ENCODE assay signal across 13 cellular contexts in genomic region chr5:58887721-58888409, GRCh38.
DNase-seq lines count a peak whose midpoint lies in the region; ATAC-seq and TF ChIP-seq lines count a peak whose summit lies in the region.
"Had no signal": no experiment of that assay in that cellular context is flagged by ENCODE, and none has a peak within 500 bp of the region (broad histone marks: within the 10 kb centered on the region; RNA-seq: fewer than 3 reads in every experiment).

No MANE protein-coding gene starts in this region.

- H3K36me3 Mint-ChIP-seq in activated naive CD8-positive, alpha-beta T cell treated with anti-CD3 and anti-CD28 coated beads, Interleukin-2, amount 10 ng/mL, durations not matched to agents 7 days and 5 days: no peaks in the 10 kb centered on the region
- no peaks in the 10 kb centered on the region for H3K36me3 Mint-ChIP-seq in activated naive CD8-positive, alpha-beta T cell treated with anti-CD3 and anti-CD28 coated beads for 36 hours
- H3K36me3 Mint-ChIP-seq: stimulated activated naive B cell treated with anti-CD40 and anti-IgM and Interleukin-4, amounts not matched to agents 10 μg/mL and 1 μg/mL and 100 μg/mL, for 72 hours had no signal

- WGBS in adrenal gland, 4 donors: 62 to 64% (median 63%) methylated on average over 7 of the region's 7 CpGs
- WGBS in liver: 68% methylated on average over 7 of the region's 7 CpGs

- H3K9me3 Mint-ChIP-seq in activated naive CD8-positive, alpha-beta T cell treated with anti-CD3 and anti-CD28 coated beads, Interleukin-2, amount 10 ng/mL, durations not matched to agents 7 days and 5 days: no peaks in the 10 kb centered on the region
- no peaks in the 10 kb centered on the region for H3K9me3 Mint-ChIP-seq in activated naive CD8-positive, alpha-beta T cell treated with anti-CD3 and anti-CD28 coated beads for 36 hours
- H3K9me3 Mint-ChIP-seq: stimulated activated naive B cell treated with anti-CD40 and anti-IgM and Interleukin-4, amounts not matched to agents 10 μg/mL and 1 μg/mL and 100 μg/mL, for 72 hours had no signal

- TF ChIP-seq RAD21 in liver (IDR thresholded peaks at IDR 0.05): no peak

- intact Hi-C loops in adrenal gland (cut with DNase I): loop anchor here (5.0 to 10.0 kb wide), 2 partner anchors 119 to 277 kb away; no protein-coding TSS in a partner anchor
- intact Hi-C loops in upper lobe of right lung (cut with DNase I): loop anchor here (10.0 kb wide), 1 partner anchor 287 kb away; no protein-coding TSS in a partner anchor

- peaks cover 21% of the 10 kb centered on the region for H3K4me1 Mint-ChIP-seq in activated naive CD8-positive, alpha-beta T cell treated with anti-CD3 and anti-CD28 coated beads, Interleukin-2, amount 10 ng/mL, durations not matched to agents 7 days and 5 days
- H3K4me1 Mint-ChIP-seq in activated naive CD8-positive, alpha-beta T cell treated with anti-CD3 and anti-CD28 coated beads for 36 hours: peaks cover 17% of the 10 kb centered on the region

- TF ChIP-seq CTCF in adrenal gland (IDR thresholded peaks at IDR 0.05) (no peak), liver (IDR thresholded peaks at IDR 0.05; ENCODE audit: low read depth, low read length, missing input control) (no peak), upper lobe of right lung (IDR thresholded peaks at IDR 0.05) (no peak)

- peak overlapping the region; percentile 35 for H3K27ac Mint-ChIP-seq in activated naive CD8-positive, alpha-beta T cell treated with anti-CD3 and anti-CD28 coated beads, Interleukin-2, amount 10 ng/mL, durations not matched to agents 7 days and 5 days
- no peak overlapping the region for H3K27ac Mint-ChIP-seq in activated naive CD8-positive, alpha-beta T cell treated with anti-CD3 and anti-CD28 coated beads for 36 hours
- H3K27ac Mint-ChIP-seq: stimulated activated naive B cell treated with anti-CD40 and anti-IgM and Interleukin-4, amounts not matched to agents 10 μg/mL and 1 μg/mL and 100 μg/mL, for 72 hours had no signal

- no peaks in the 10 kb centered on the region for H3K36me3 ChIP-seq in adrenal gland (replicated peaks in 1 of 2)
- H3K36me3 ChIP-seq in liver (ENCODE audit: control insufficient read depth in 4 of 4, insufficient read depth in 3 of 4, low read depth in 1 of 4, low read length in 3 of 4): no peaks in the 10 kb centered on the region
- H3K36me3 ChIP-seq in upper lobe of right lung: no peaks in the 10 kb centered on the region
- H3K36me3 ChIP-seq: cardiac muscle cell had no signal

- peak overlapping the region; percentile 1 for H3K4me3 Mint-ChIP-seq in activated naive CD8-positive, alpha-beta T cell treated with anti-CD3 and anti-CD28 coated beads, Interleukin-2, amount 10 ng/mL, durations not matched to agents 7 days and 5 days
- H3K4me3 Mint-ChIP-seq in activated naive CD8-positive, alpha-beta T cell treated with anti-CD3 and anti-CD28 coated beads for 36 hours: no peak overlapping the region
- H3K4me3 Mint-ChIP-seq: stimulated activated naive B cell treated with anti-CD40 and anti-IgM and Interleukin-4, amounts not matched to agents 10 μg/mL and 1 μg/mL and 100 μg/mL, for 72 hours had no signal

- peak overlapping the region in 2 of 5 donors; percentile 46 to 86 for H3K27ac ChIP-seq in adrenal gland
- no peak overlapping the region for H3K27ac ChIP-seq in liver (ENCODE audit: low read depth in 1 of 2, low read length in 2 of 2)
- H3K27ac ChIP-seq in upper lobe of right lung: peak overlapping the region; percentile 82
- H3K27ac ChIP-seq: cardiac muscle cell had no signal

- ATAC-seq in activated naive CD8-positive, alpha-beta T cell treated with anti-CD3 and anti-CD28 coated beads, Interleukin-2, amount 10 ng/mL, durations not matched to agents 7 days and 5 days (ENCODE audit: low read depth): peak; percentile 47
- ATAC-seq in upper lobe of right lung (peak; percentile 53), GM21515 (IDR thresholded peaks at IDR 0.05; ENCODE audit: unreplicated experiment) (no peak), HG03039 (IDR thresholded peaks at IDR 0.05; ENCODE audit: unreplicated experiment) (no peak)

- H3K9me3 ChIP-seq in adrenal gland (replicated peaks in 1 of 3) (no peaks in the 10 kb centered on the region), liver (ENCODE audit: control insufficient read depth in 4 of 4, low read length in 3 of 4) (no peaks in the 10 kb centered on the region), upper lobe of right lung (no peaks in the 10 kb centered on the region)

- H3K4me3 ChIP-seq in adrenal gland: no peak overlapping the region
- no peak overlapping the region for H3K4me3 ChIP-seq in liver (ENCODE audit: low read depth in 1 of 3, low read length in 3 of 3)
- no peak overlapping the region for H3K4me3 ChIP-seq in upper lobe of right lung
- H3K4me3 ChIP-seq: cardiac muscle cell had no signal

- TF ChIP-seq POLR2A in adrenal gland (IDR thresholded peaks at IDR 0.05): no peak

- DNase-seq in activated naive CD8-positive, alpha-beta T cell treated with anti-CD3 and anti-CD28 coated beads, Interleukin-2, amount 10 ng/mL, durations not matched to agents 7 days and 5 days: no peak
- no peak for DNase-seq in activated naive CD8-positive, alpha-beta T cell treated with anti-CD3 and anti-CD28 coated beads for 36 hours
- DNase-seq in adrenal gland (peak in 6 of 7 donors; percentile 42 to 82 (median 57)), upper lobe of right lung (no peak), NCI-H187 (lab: John Stamatoyannopoulos, UW) (no peak)
- DNase-seq: AML-193; NCI-H2081; SHP77; stimulated activated naive B cell treated with anti-CD40 and anti-IgM and Interleukin-4, amounts not matched to agents 10 μg/mL and 1 μg/mL and 100 μg/mL, for 72 hours had no signal

- H3K4me1 ChIP-seq in adrenal gland (replicated peaks in 1 of 2) (peaks cover 0 to 12% of the 10 kb centered on the region in 2 donors), liver (ENCODE audit: control insufficient read depth in 4 of 4, insufficient read depth in 4 of 4, low read length in 3 of 4) (no peaks in the 10 kb centered on the region), upper lobe of right lung (no peaks in the 10 kb centered on the region)

- H3K27me3 Mint-ChIP-seq in activated naive CD8-positive, alpha-beta T cell treated with anti-CD3 and anti-CD28 coated beads, Interleukin-2, amount 10 ng/mL, durations not matched to agents 7 days and 5 days: peaks cover 17% of the 10 kb centered on the region
- H3K27me3 Mint-ChIP-seq in activated naive CD8-positive, alpha-beta T cell treated with anti-CD3 and anti-CD28 coated beads for 36 hours: peaks cover 7% of the 10 kb centered on the region

- H3K27me3 ChIP-seq in adrenal gland (no peaks in the 10 kb centered on the region), liver (ENCODE audit: control insufficient read depth in 4 of 4, insufficient read depth in 4 of 4, low read length in 3 of 4) (peaks cover 0 to 3% (median 0%) of the 10 kb centered on the region in 4 donors), upper lobe of right lung (no peaks in the 10 kb centered on the region)
- H3K27me3 ChIP-seq: cardiac muscle cell had no signal

- H3K9ac ChIP-seq in liver (ENCODE audit: low read depth in 1 of 2, low read length in 2 of 2): no peak overlapping the region

- POLR2A ChIA-PET in activated naive CD8-positive, alpha-beta T cell treated with anti-CD3 and anti-CD28 coated beads, Interleukin-2, amount 10 ng/mL, durations not matched to agents 7 days and 5 days (lab: Charles Lee): no interaction called here

TF ChIP-seq in liver, 16 proteins besides CTCF, POLR2A, EP300 and RAD21:
- TF ChIP-seq RXRA (IDR thresholded peaks at IDR 0.05): peak; percentile 72 to 75
- peak; percentile 52 for TF ChIP-seq SP1 (IDR thresholded peaks at IDR 0.05)
- TF ChIP-seq JUND (IDR thresholded peaks at IDR 0.05): peak; percentile 72 to 90
- no peak for TF ChIP-seq TAF1 (conservative IDR thresholded peaks at IDR 0.05)
- TF ChIP-seq NR2F2 (IDR thresholded peaks at IDR 0.05): peak; percentile 100
- TF ChIP-seq ZBTB33 (IDR thresholded peaks at IDR 0.05): no peak
TF ChIP-seq in liver: peak in this region for 4.

Comparison
In these comparisons a context has a peak if more than half of its experiments do, and no peak if none do; other contexts are left out.
1. ATAC-seq: peak in activated naive CD8-positive, alpha-beta T cell treated with anti-CD3 and anti-CD28 coated beads, Interleukin-2, amount 10 ng/mL, durations not matched to agents 7 days and 5 days (single experiment) and upper lobe of right lung (single experiment); none in GM21515 (single experiment) and HG03039 (single experiment).
2. DNase-seq: peak in adrenal gland (6 of 7); none in activated naive CD8-positive, alpha-beta T cell treated with anti-CD3 and anti-CD28 coated beads, Interleukin-2, amount 10 ng/mL, durations not matched to agents 7 days and 5 days (single experiment), activated naive CD8-positive, alpha-beta T cell treated with anti-CD3 and anti-CD28 coated beads for 36 hours (single experiment), upper lobe of right lung (single experiment) and NCI-H187 (0 of 2).